ENCODE assay signal across 8 cellular contexts in genomic region chr17:5031365-5032082, GRCh38.
A peak's percentile ranks its signal among the peaks of the same experiment; 100 is the strongest.
DNase-seq lines count a peak whose midpoint lies in the region; ATAC-seq and TF ChIP-seq lines count a peak whose summit lies in the region.

No MANE protein-coding gene starts in this region.

- DNase-seq in NCI-H2227 (lab: John Stamatoyannopoulos, UW; ENCODE audit: unreplicated experiment) (peak; percentile 88), choroid plexus epithelial cell (ENCODE audit: low read depth) (peak; percentile 83)
- DNase-seq in activated CD4-positive, alpha-beta T cell treated with anti-CD3 and anti-CD28 coated beads for 24 hours (ENCODE audit: low read depth in 2 of 2), result peak; percentile 72 to 84
- DNase-seq in stimulated activated CD4-positive, alpha-beta T cell treated with anti-CD3 and anti-CD28 coated beads, Interleukin-15, amount 100 ng/mL, for 24 hours, result peak; percentile 93

- H3K27me3 ChIP-seq in layer of hippocampus (ENCODE audit: control insufficient read depth, insufficient read depth, low read length), result no peaks in the 10 kb centered on the region

- peak overlapping the region; percentile 58 for H3K9ac ChIP-seq in ES-I3 (ENCODE audit: low read depth, low read length)

- peak overlapping the region; percentile 45 for H3K4me3 ChIP-seq in choroid plexus epithelial cell (ENCODE audit: low read depth, low read length)

- no peaks in the 10 kb centered on the region for H3K9me3 ChIP-seq in ES-I3 (ENCODE audit: control insufficient read depth, insufficient read depth, low read length)

- H3K27ac ChIP-seq in layer of hippocampus (ENCODE audit: low read depth, low read length), result peak overlapping the region; percentile 19

- peak; percentile 82 for TF ChIP-seq CTCF in choroid plexus epithelial cell (conservative IDR thresholded peaks at IDR 0.05; ENCODE audit: low read depth, low read length)

- no peaks in the 10 kb centered on the region for H3K36me3 ChIP-seq in ES-I3 (ENCODE audit: insufficient read depth, low read length)

- H3K4me1 ChIP-seq in ES-I3 (ENCODE audit: insufficient read depth, low read length), result no peaks in the 10 kb centered on the region

- ATAC-seq in HG02759 (IDR thresholded peaks at IDR 0.05; ENCODE audit: unreplicated experiment) (peak; percentile 72), GM21515 (IDR thresholded peaks at IDR 0.05; ENCODE audit: unreplicated experiment) (no peak)
